20 cellular contexts compared by ENCODE assay signal in genomic region chr5:1129725-1130082, GRCh38. TPM values are rescaled to one million over a fixed set of nuclear protein-coding genes. Genes with fewer than 3 reads are reported as not detected.
DNase-seq lines count a peak whose midpoint lies in the region; ATAC-seq, FAIRE-seq and TF ChIP-seq lines count a peak whose summit lies in the region.
"Had no signal": no experiment of that assay in that cellular context is flagged by ENCODE, and none has a peak within 500 bp of the region (broad histone marks: within the 10 kb centered on the region; RNA-seq: fewer than 3 reads in every experiment).

No MANE protein-coding gene starts in this region.

- peak overlapping the region; percentile 68 for H3K27ac Mint-ChIP-seq in endodermal cell
- H3K27ac Mint-ChIP-seq: activated naive CD8-positive, alpha-beta T cell; brain; immature natural killer cell had no signal

- H3K4me3 ChIP-seq in OCI-LY3 (ENCODE audit: low read length) (peak overlapping the region; percentile 77), endodermal cell (ENCODE audit: low read length) (no peak overlapping the region), pancreas (peak overlapping the region in 1 of 4 donors; percentile 28), gastroesophageal sphincter (no peak overlapping the region)
- H3K4me3 ChIP-seq: esophagus muscularis mucosa had no signal

- H3K4me1 ChIP-seq in OCI-LY3 (ENCODE audit: low read length), result peaks cover 49% of the 10 kb centered on the region
- H3K4me1 ChIP-seq in endodermal cell (ENCODE audit: control insufficient read depth, insufficient read depth, low read length), result peaks cover 8% of the 10 kb centered on the region
- H3K4me1 ChIP-seq in pancreas, result peaks cover 36 to 51% (median 41%) of the 10 kb centered on the region in 3 donors
- H3K4me1 ChIP-seq in gastroesophageal sphincter, result peaks cover 0 to 42% (median 7%) of the 10 kb centered on the region in 3 donors

- peaks cover 23% of the 10 kb centered on the region for H3K4me1 Mint-ChIP-seq in endodermal cell

- no peaks in the 10 kb centered on the region for H3K36me3 ChIP-seq in OCI-LY3 (replicated peaks; ENCODE audit: low read depth, low read length)
- H3K36me3 ChIP-seq in endodermal cell (ENCODE audit: control insufficient read depth, insufficient read depth, low read length), result no peaks in the 10 kb centered on the region
- no peaks in the 10 kb centered on the region for H3K36me3 ChIP-seq in pancreas
- H3K36me3 ChIP-seq in gastroesophageal sphincter, result no peaks in the 10 kb centered on the region
- H3K36me3 ChIP-seq: esophagus muscularis mucosa had no signal

- peak; percentile 83 for DNase-seq in DMS53 treated with DMSO at 0.1 percent for 48 hours (lab: John Stamatoyannopoulos, UW; ENCODE audit: unreplicated experiment)
- DNase-seq in endodermal cell, result no peak
- peak in 5 of 6 donors; percentile 75 to 89 (median 83) for DNase-seq in pancreas
- DNase-seq in cerebellar nuclear complex (lab: John Stamatoyannopoulos, UW), result no peak
- DNase-seq: activated CD4-positive, alpha-beta T cell treated with anti-CD3 and anti-CD28 coated beads, Interleukin-2, amount 50 U/mL, for 1 hour; DND-41; glutamatergic neuron; immature natural killer cell; KG1; midbrain; NCI-H1417 treated with DMSO at 0.1 percent for 48 hours; occipital lobe; stimulated activated CD4-positive, alpha-beta T cell treated with anti-CD3 and anti-CD28 coated beads, Interleukin-1b, Interleukin-23, amount 100 ng/mL, for 48 hours; substantia nigra had no signal

- WGBS in endodermal cell (ENCODE audit: insufficient coverage in 1 of 2, insufficient read length in 1 of 2), 2 experiments, result 87 to 92% methylated on average over 10 of the region's 10 CpGs
- WGBS in pancreas, 2 donors, result 20 to 22% methylated on average over 10 of the region's 10 CpGs
- 17 to 91% methylated on average over 1 to 9 of the region's 10 CpGs for WGBS in gastroesophageal sphincter (ENCODE audit: low coverage in 1 of 2), 2 donors

- peaks cover 4% of the 10 kb centered on the region for H3K9me3 Mint-ChIP-seq in endodermal cell
- H3K9me3 Mint-ChIP-seq: immature natural killer cell had no signal

- H3K36me3 Mint-ChIP-seq in endodermal cell (ENCODE audit: low read depth), result no peaks in the 10 kb centered on the region
- H3K36me3 Mint-ChIP-seq: activated naive CD8-positive, alpha-beta T cell; brain; immature natural killer cell had no signal

- H4K20me1 ChIP-seq in OCI-LY3 (ENCODE audit: insufficient read depth, low read length), result no peaks in the 10 kb centered on the region

- H2AFZ ChIP-seq in OCI-LY3 (ENCODE audit: low read depth, low read length), result no peak overlapping the region

- TF ChIP-seq CTCF in OCI-LY3 (IDR thresholded peaks at IDR 0.05; ENCODE audit: low read depth, low read length) (no peak), endodermal cell (conservative IDR thresholded peaks at IDR 0.05) (no peak), pancreas (IDR thresholded peaks at IDR 0.05) (no peak), gastroesophageal sphincter (IDR thresholded peaks at IDR 0.05) (no peak)

- no peak for TF ChIP-seq POLR2A in gastroesophageal sphincter (IDR thresholded peaks at IDR 0.05)

- peak overlapping the region; percentile 66 for H3K9ac ChIP-seq in OCI-LY3 (ENCODE audit: low read length)
- H3K9ac ChIP-seq in endodermal cell (ENCODE audit: extremely low read depth, low read length, poor library complexity, severe bottlenecking), result no peak overlapping the region

- H3K79me2 ChIP-seq in OCI-LY3 (ENCODE audit: low read length), result no peaks in the 10 kb centered on the region

- ATAC-seq in pancreas, result peak; percentile 38 to 68 (median 62)
- no peak for ATAC-seq in GM18868 (IDR thresholded peaks at IDR 0.05; ENCODE audit: unreplicated experiment)
- ATAC-seq in gastroesophageal sphincter, result no peak

- H3K9me3 ChIP-seq in OCI-LY3 (ENCODE audit: insufficient read depth, low read length) (no peaks in the 10 kb centered on the region), endodermal cell (ENCODE audit: control insufficient read depth, low read length) (no peaks in the 10 kb centered on the region), pancreas (no peaks in the 10 kb centered on the region), gastroesophageal sphincter (no peaks in the 10 kb centered on the region)
- H3K9me3 ChIP-seq: esophagus muscularis mucosa had no signal

- intact Hi-C loops in pancreas (cut with DNase I), result no loop called here

- H3K27me3 ChIP-seq in OCI-LY3 (ENCODE audit: low read depth, low read length), result no peaks in the 10 kb centered on the region
- H3K27me3 ChIP-seq in endodermal cell (ENCODE audit: control insufficient read depth, insufficient read depth, low read length, poor library complexity, severe bottlenecking), result no peaks in the 10 kb centered on the region
- no peaks in the 10 kb centered on the region for H3K27me3 ChIP-seq in pancreas
- H3K27me3 ChIP-seq in gastroesophageal sphincter, result peaks cover 5% of the 10 kb centered on the region
- H3K27me3 ChIP-seq: esophagus muscularis mucosa had no signal

- no peak for TF ChIP-seq EP300 in gastroesophageal sphincter (IDR thresholded peaks at IDR 0.05)

- no peak overlapping the region for H3K4me3 Mint-ChIP-seq in endodermal cell
- H3K4me3 Mint-ChIP-seq: activated naive CD8-positive, alpha-beta T cell; brain; immature natural killer cell had no signal

- H3K4me2 ChIP-seq in OCI-LY3 (ENCODE audit: low read length), result peak overlapping the region; percentile 91

- H3K27me3 Mint-ChIP-seq in endodermal cell (ENCODE audit: insufficient read depth), result no peaks in the 10 kb centered on the region
- H3K27me3 Mint-ChIP-seq: brain had no signal

- H3K27ac ChIP-seq in OCI-LY3 (ENCODE audit: low read length) (no peak overlapping the region), endodermal cell (ENCODE audit: low read depth, low read length) (no peak overlapping the region), pancreas (peak overlapping the region; percentile 58 to 94 (median 76)), gastroesophageal sphincter (no peak overlapping the region)
- H3K27ac ChIP-seq: esophagus muscularis mucosa had no signal

- FAIRE-seq in pancreas (lab: Jason Lieb, UNC), result no peak

RNA-seq across cellular contexts. Expression of gene SLC12A7, which starts 17.8 kb away (rescaled TPM):
- total RNA-seq in endodermal cell (10 to 100 TPM; 58.9 to 61.6 TPM), pancreas (10 to 100 TPM; 17.4 to 56.5 (median 32.1) TPM), gastroesophageal sphincter (10 to 100 TPM; 18.8 to 28.7 (median 24.5) TPM)
- 45.1 TPM for polyA plus RNA-seq in endodermal cell (2013, experiment 1 of 2)
- polyA plus RNA-seq in endodermal cell (2013, experiment 2 of 2), result 40.0 TPM
- 10 to 100 TPM; 40.0 to 44.9 TPM for polyA plus RNA-seq in pancreas

Comparison
In these comparisons a context has a peak if more than half of its experiments do, and no peak if none do; other contexts are left out.
1. DNase-seq: peak in DMS53 treated with DMSO at 0.1 percent for 48 hours (single experiment) and pancreas (5 of 6); none in endodermal cell (single experiment) and cerebellar nuclear complex (0 of 2).
2. H3K27ac ChIP-seq: peak in pancreas (4 of 4); none in OCI-LY3 (single experiment), endodermal cell (single experiment) and gastroesophageal sphincter (0 of 4).
3. ATAC-seq: peak in pancreas (4 of 4); none in GM18868 (single experiment) and gastroesophageal sphincter (single experiment).